Comparison of ENCODE assay signal across 1 cellular context in genomic region chr5:171914939-171915338, GRCh38.
TF ChIP-seq lines count a peak whose summit lies in the region.

No MANE protein-coding gene starts in this region.

TF ChIP-seq in H1, 55 proteins besides CTCF, POLR2A, EP300 and RAD21:
- TF ChIP-seq POLR2AphosphoS5 (IDR thresholded peaks at IDR 0.05; ENCODE audit: low read depth, low read length) (no peak), SP1 (IDR thresholded peaks at IDR 0.05; ENCODE audit: low read depth, low read length) (no peak), E2F6 (IDR thresholded peaks at IDR 0.05) (no peak), ATF3 (IDR thresholded peaks at IDR 0.05; ENCODE audit: insufficient read depth, low read depth, low read length) (no peak), TEAD4 (IDR thresholded peaks at IDR 0.05; ENCODE audit: low read depth, low read length) (no peak), SP2 (IDR thresholded peaks at IDR 0.05; ENCODE audit: low read length) (no peak), RFX5 (IDR thresholded peaks at IDR 0.05; ENCODE audit: borderline replicate concordance, low read depth, low read length) (no peak), GABPA (IDR thresholded peaks at IDR 0.05; ENCODE audit: borderline replicate concordance, insufficient read depth, low read length) (no peak), RXRA (IDR thresholded peaks at IDR 0.05; ENCODE audit: insufficient read depth, low read depth, low read length) (no peak), TAF1 (IDR thresholded peaks at IDR 0.05; ENCODE audit: low read depth, low read length) (no peak), HDAC2 (IDR thresholded peaks at IDR 0.05; ENCODE audit: borderline replicate concordance in 1 of 2, low read depth in 2 of 2, low read length in 2 of 2) (no peak), USF2 (IDR thresholded peaks at IDR 0.05; ENCODE audit: low read length) (no peak), POU5F1 (IDR thresholded peaks at IDR 0.05; ENCODE audit: low read depth, low read length) (no peak)
